8 cellular contexts compared by ENCODE assay signal in genomic region chr3:38164966-38165721, GRCh38. TPM values are rescaled to one million over a fixed set of nuclear protein-coding genes. Genes with fewer than 3 reads are reported as not detected.
DNase-seq lines count a peak whose midpoint lies in the region; ATAC-seq and TF ChIP-seq lines count a peak whose summit lies in the region.

Gene OXSR1, plus strand, starts transcription at chr3:38165537. Its CDS starts 340 bp downstream, at chr3:38165877.

- H3K4me1 Mint-ChIP-seq in activated T-cell treated with anti-CD3 and anti-CD28 coated beads, Interleukin-2, amount 50 U/mL, for 24 hours (ENCODE audit: low read depth), result peaks cover 46% of the 10 kb centered on the region

- no peaks in the 10 kb centered on the region for H3K9me3 Mint-ChIP-seq in activated T-cell treated with anti-CD3 and anti-CD28 coated beads, Interleukin-2, amount 50 U/mL, for 24 hours

- in situ Hi-C loops in KBM-7 (cut with MboI; ENCODE audit: low pct_unique_long_range_greater_than_20kb, low sequenced_read_pairs), result no loop called here

- H3K36me3 Mint-ChIP-seq in activated T-cell treated with anti-CD3 and anti-CD28 coated beads, Interleukin-2, amount 50 U/mL, for 24 hours (ENCODE audit: low read depth), result peaks cover 36% of the 10 kb centered on the region

- no peaks in the 10 kb centered on the region for H3K27me3 Mint-ChIP-seq in activated T-cell treated with anti-CD3 and anti-CD28 coated beads, Interleukin-2, amount 50 U/mL, for 24 hours

- peak within 1 kb of the TSS; percentile 100 for H3K27ac Mint-ChIP-seq in activated T-cell treated with anti-CD3 and anti-CD28 coated beads, Interleukin-2, amount 50 U/mL, for 24 hours

- DNase-seq in DMS153 (lab: John Stamatoyannopoulos, UW) (peak; percentile 97), KBM-7 (peak; percentile 100), epithelial cell of proximal tubule (ENCODE audit: low read depth) (peak; percentile 98), mucosa of gallbladder (ENCODE audit: low spot score) (peak; percentile 100)
- peak; percentile 98 for DNase-seq in activated T-cell treated with anti-CD3 and anti-CD28 coated beads, Interleukin-2, amount 50 U/mL, for 24 hours
- peak; percentile 89 to 95 for DNase-seq in stimulated activated CD8-positive, alpha-beta memory T cell treated with anti-CD3 and anti-CD28 coated beads, Interleukin-4, amount 100 ng/mL, for 4 hours (ENCODE audit: low read depth in 2 of 2, low spot score in 1 of 2)

- ATAC-seq in GM21619 (IDR thresholded peaks at IDR 0.05; ENCODE audit: unreplicated experiment), result peak; percentile 91

- H3K4me3 ChIP-seq in epithelial cell of proximal tubule (ENCODE audit: low read depth, low read length), result peak within 1 kb of the TSS; percentile 90

- peak within 1 kb of the TSS; percentile 91 for H3K4me3 Mint-ChIP-seq in activated T-cell treated with anti-CD3 and anti-CD28 coated beads, Interleukin-2, amount 50 U/mL, for 24 hours

- TF ChIP-seq CTCF in epithelial cell of proximal tubule (conservative IDR thresholded peaks at IDR 0.05; ENCODE audit: low read depth, low read length), result no peak

TF ChIP-seq in PFSK-1, 5 proteins besides CTCF, POLR2A, EP300 and RAD21:
- TF ChIP-seq TAF1 (IDR thresholded peaks at IDR 0.05; ENCODE audit: borderline replicate concordance, insufficient read depth, low read length) (peak; percentile 60; the same call in 1 of the 2 replicates), FOXP2 (optimal IDR thresholded peaks at IDR 0.05; ENCODE audit: borderline replicate concordance, extremely low read depth, extremely low read length, insufficient read depth) (peak; percentile 55), SIN3A (IDR thresholded peaks at IDR 0.05; ENCODE audit: borderline replicate concordance, insufficient read depth, low read length) (no peak), REST (IDR thresholded peaks at IDR 0.05; ENCODE audit: insufficient read depth in 1 of 2, low read depth in 2 of 2, low read length in 2 of 2) (no peak), POLR2AphosphoS5 (IDR thresholded peaks at IDR 0.05; ENCODE audit: low read depth, low read length) (peak; percentile 81; the same call in 1 of the 2 replicates)

RNA-seq across cellular contexts. Expression of gene OXSR1, which starts in this region (rescaled TPM):
- 12.7 TPM for polyA plus RNA-seq in PFSK-1 (2012; ENCODE audit: insufficient read length, low read depth)
- 34.8 and 39.2 TPM in 2 replicates for total RNA-seq in epithelial cell of proximal tubule
- total RNA-seq in mucosa of gallbladder, result 36.7 TPM

Comparison
In these comparisons a context has a peak if more than half of its experiments do, and no peak if none do; other contexts are left out.
1. Peak in every context shown above with its lines: DNase-seq, ATAC-seq and H3K4me3 ChIP-seq.